Comparison of ENCODE assay signal across 25 cellular contexts in the genomic region with DNA sequence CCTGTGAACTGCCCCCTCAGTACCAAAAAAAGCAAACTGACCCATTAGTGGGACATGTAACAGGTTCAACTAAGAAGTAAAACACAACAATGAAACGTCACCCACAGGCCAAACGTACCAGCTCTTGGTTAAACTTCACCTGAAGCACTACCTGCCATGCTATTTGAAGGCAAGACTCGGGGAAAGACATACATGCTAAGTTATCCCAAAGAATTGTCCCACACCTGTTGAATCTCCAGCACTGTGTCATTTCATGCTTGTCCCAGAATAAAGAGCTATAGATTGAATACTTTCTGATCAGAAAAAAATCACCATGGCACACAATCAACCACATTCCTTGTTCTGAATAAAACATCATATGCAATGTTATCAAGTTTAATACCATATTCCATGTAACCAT.
"Had no signal": no experiment of that assay in that cellular context is flagged by ENCODE, and none has a peak within 500 bp of the region (broad histone marks: within the 10 kb centered on the region; RNA-seq: fewer than 3 reads in every experiment).

No MANE protein-coding gene starts in this region.

- H3K4me3 Mint-ChIP-seq: dendritic cell treated with granulocyte-macrophage colony-stimulating factor and Interleukin-4, amounts not matched to agents 40 ng/mL and 50 ng/mL, for 4 days; effector memory CD8-positive, alpha-beta T cell; endodermal cell had no signal

- H3K4me3 ChIP-seq: colonic mucosa, dorsolateral prefrontal cortex, esophagus muscularis mucosa, esophagus squamous epithelium, gastrocnemius medialis, gastroesophageal sphincter, heart left ventricle, heart right ventricle, hepatocyte had no signal

- H2AFZ ChIP-seq: hepatocyte had no signal

- H3K27me3 ChIP-seq: colonic mucosa, dorsolateral prefrontal cortex, esophagus muscularis mucosa, esophagus squamous epithelium, foreskin keratinocyte, gastrocnemius medialis, gastroesophageal sphincter, heart left ventricle had no signal

- H3K36me3 ChIP-seq: colonic mucosa, esophagus muscularis mucosa, esophagus squamous epithelium, gastrocnemius medialis, gastroesophageal sphincter, heart left ventricle, heart right ventricle had no signal

- H3K4me2 ChIP-seq: hepatocyte had no signal

- H3K79me2 ChIP-seq: hepatocyte had no signal

- ATAC-seq: effector memory CD8-positive, alpha-beta T cell; esophagus mucosa; foreskin keratinocyte; gastrocnemius medialis; gastroesophageal sphincter; heart left ventricle; heart right ventricle had no signal

- H3K9me3 Mint-ChIP-seq: endodermal cell had no signal

- H3K27me3 Mint-ChIP-seq: effector memory CD8-positive, alpha-beta T cell had no signal

- H3K27ac ChIP-seq: colonic mucosa, dorsolateral prefrontal cortex, epithelial cell of prostate, esophagus muscularis mucosa, esophagus squamous epithelium, foreskin keratinocyte, gastrocnemius medialis, gastroesophageal sphincter, heart left ventricle, heart right ventricle, hepatocyte had no signal

- H3K4me1 ChIP-seq: colonic mucosa, foreskin keratinocyte, heart left ventricle, heart right ventricle had no signal

- DNase-seq: colonic mucosa; cortex of kidney; dermis blood vessel endothelial cell; dorsolateral prefrontal cortex; effector CD4-positive, alpha-beta T cell; effector CD8-positive, alpha-beta T cell; effector memory CD4-positive, alpha-beta T cell; effector memory CD8-positive, alpha-beta T cell; endodermal cell; erythroblast; esophagus squamous epithelium; foreskin fibroblast; foreskin keratinocyte; foreskin melanocyte; gastrocnemius medialis; glutamatergic neuron; head of caudate nucleus; heart left ventricle; heart right ventricle had no signal

- H3K27ac Mint-ChIP-seq: dendritic cell treated with granulocyte-macrophage colony-stimulating factor and Interleukin-4, amounts not matched to agents 40 ng/mL and 50 ng/mL, for 4 days; effector memory CD8-positive, alpha-beta T cell; endodermal cell had no signal

- H3K9me3 ChIP-seq: colonic mucosa, esophagus muscularis mucosa, esophagus squamous epithelium, gastrocnemius medialis, gastroesophageal sphincter, heart left ventricle, heart right ventricle had no signal
